ENCODE assay signal across 2 cellular contexts in genomic region chr1:184025242-184025675, GRCh38.
A peak's percentile ranks its signal among the peaks of the same experiment; 100 is the strongest.
TF ChIP-seq lines count a peak whose summit lies in the region.

No MANE protein-coding gene starts in this region.

TF ChIP-seq in HepG2, 621 proteins besides CTCF, POLR2A, EP300 and RAD21 (continues in another document):
- TF ChIP-seq, protein P1, sequence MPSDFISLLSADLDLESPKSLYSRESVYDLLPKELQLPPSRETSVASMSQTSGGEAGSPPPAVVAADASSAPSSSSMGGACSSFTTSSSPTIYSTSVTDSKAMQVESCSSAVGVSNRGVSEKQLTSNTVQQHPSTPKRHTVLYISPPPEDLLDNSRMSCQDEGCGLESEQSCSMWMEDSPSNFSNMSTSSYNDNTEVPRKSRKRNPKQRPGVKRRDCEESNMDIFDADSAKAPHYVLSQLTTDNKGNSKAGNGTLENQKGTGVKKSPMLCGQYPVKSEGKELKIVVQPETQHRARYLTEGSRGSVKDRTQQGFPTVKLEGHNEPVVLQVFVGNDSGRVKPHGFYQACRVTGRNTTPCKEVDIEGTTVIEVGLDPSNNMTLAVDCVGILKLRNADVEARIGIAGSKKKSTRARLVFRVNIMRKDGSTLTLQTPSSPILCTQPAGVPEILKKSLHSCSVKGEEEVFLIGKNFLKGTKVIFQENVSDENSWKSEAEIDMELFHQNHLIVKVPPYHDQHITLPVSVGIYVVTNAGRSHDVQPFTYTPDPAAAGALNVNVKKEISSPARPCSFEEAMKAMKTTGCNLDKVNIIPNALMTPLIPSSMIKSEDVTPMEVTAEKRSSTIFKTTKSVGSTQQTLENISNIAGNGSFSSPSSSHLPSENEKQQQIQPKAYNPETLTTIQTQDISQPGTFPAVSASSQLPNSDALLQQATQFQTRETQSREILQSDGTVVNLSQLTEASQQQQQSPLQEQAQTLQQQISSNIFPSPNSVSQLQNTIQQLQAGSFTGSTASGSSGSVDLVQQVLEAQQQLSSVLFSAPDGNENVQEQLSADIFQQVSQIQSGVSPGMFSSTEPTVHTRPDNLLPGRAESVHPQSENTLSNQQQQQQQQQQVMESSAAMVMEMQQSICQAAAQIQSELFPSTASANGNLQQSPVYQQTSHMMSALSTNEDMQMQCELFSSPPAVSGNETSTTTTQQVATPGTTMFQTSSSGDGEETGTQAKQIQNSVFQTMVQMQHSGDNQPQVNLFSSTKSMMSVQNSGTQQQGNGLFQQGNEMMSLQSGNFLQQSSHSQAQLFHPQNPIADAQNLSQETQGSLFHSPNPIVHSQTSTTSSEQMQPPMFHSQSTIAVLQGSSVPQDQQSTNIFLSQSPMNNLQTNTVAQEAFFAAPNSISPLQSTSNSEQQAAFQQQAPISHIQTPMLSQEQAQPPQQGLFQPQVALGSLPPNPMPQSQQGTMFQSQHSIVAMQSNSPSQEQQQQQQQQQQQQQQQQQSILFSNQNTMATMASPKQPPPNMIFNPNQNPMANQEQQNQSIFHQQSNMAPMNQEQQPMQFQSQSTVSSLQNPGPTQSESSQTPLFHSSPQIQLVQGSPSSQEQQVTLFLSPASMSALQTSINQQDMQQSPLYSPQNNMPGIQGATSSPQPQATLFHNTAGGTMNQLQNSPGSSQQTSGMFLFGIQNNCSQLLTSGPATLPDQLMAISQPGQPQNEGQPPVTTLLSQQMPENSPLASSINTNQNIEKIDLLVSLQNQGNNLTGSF (CRISPR knock-in tag; IDR thresholded peaks at IDR 0.05), result no peak
- TF ChIP-seq PAF1 (CRISPR knock-in tag; IDR thresholded peaks at IDR 0.05), result no peak
- no peak for TF ChIP-seq SMAD9 (CRISPR knock-in tag; IDR thresholded peaks at IDR 0.05)
- TF ChIP-seq THAP11 (CRISPR knock-in tag; IDR thresholded peaks at IDR 0.05), result no peak
- TF ChIP-seq SIX1 (CRISPR knock-in tag; IDR thresholded peaks at IDR 0.05; ENCODE audit: borderline replicate concordance), result peak; percentile 76; the same call in 1 of the 2 replicates
- TF ChIP-seq ZNF446 (CRISPR knock-in tag; IDR thresholded peaks at IDR 0.05), result no peak
- no peak for TF ChIP-seq HOMEZ (CRISPR knock-in tag; IDR thresholded peaks at IDR 0.05; ENCODE audit: low read depth)
- no peak for TF ChIP-seq CSRNP2 (CRISPR knock-in tag; conservative IDR thresholded peaks at IDR 0.05; ENCODE audit: low read depth)
- no peak for TF ChIP-seq SKI (IDR thresholded peaks at IDR 0.05; ENCODE audit: partially characterized antibody)
- TF ChIP-seq THYN1 (CRISPR knock-in tag; IDR thresholded peaks at IDR 0.05; ENCODE audit: borderline replicate concordance, low read depth), result no peak
- no peak for TF ChIP-seq ZNF674 (CRISPR knock-in tag; IDR thresholded peaks at IDR 0.05; ENCODE audit: low read depth)
- TF ChIP-seq, protein P2, sequence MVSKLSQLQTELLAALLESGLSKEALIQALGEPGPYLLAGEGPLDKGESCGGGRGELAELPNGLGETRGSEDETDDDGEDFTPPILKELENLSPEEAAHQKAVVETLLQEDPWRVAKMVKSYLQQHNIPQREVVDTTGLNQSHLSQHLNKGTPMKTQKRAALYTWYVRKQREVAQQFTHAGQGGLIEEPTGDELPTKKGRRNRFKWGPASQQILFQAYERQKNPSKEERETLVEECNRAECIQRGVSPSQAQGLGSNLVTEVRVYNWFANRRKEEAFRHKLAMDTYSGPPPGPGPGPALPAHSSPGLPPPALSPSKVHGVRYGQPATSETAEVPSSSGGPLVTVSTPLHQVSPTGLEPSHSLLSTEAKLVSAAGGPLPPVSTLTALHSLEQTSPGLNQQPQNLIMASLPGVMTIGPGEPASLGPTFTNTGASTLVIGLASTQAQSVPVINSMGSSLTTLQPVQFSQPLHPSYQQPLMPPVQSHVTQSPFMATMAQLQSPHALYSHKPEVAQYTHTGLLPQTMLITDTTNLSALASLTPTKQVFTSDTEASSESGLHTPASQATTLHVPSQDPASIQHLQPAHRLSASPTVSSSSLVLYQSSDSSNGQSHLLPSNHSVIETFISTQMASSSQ (IDR thresholded peaks at IDR 0.05; ENCODE audit: low read depth), result no peak
- TF ChIP-seq, protein P2 (CRISPR knock-in tag; IDR thresholded peaks at IDR 0.05; ENCODE audit: borderline replicate concordance), result peak; percentile 49; the same call in 1 of the 2 replicates

TF ChIP-seq in SK-N-SH, 30 proteins besides CTCF, POLR2A, EP300 and RAD21:
- TF ChIP-seq NRF1 (IDR thresholded peaks at IDR 0.05; ENCODE audit: low read depth, low read length) (no peak), ZBTB33 (IDR thresholded peaks at IDR 0.05; ENCODE audit: borderline replicate concordance, low read depth) (peak; percentile 75; the same call in 1 of the 2 replicates), FOXJ3 (CRISPR knock-in tag; IDR thresholded peaks at IDR 0.05) (no peak), TAF1 (IDR thresholded peaks at IDR 0.05; ENCODE audit: borderline replicate concordance, low read depth, low read length) (peak; percentile 38; the same call in 1 of the 2 replicates), SMC3 (IDR thresholded peaks at IDR 0.05; ENCODE audit: low read depth, low read length) (no peak), NFIC (IDR thresholded peaks at IDR 0.05; ENCODE audit: borderline replicate concordance) (peak; percentile 96), RFX5 (IDR thresholded peaks at IDR 0.05; ENCODE audit: low read length) (no peak), MEF2A (IDR thresholded peaks at IDR 0.05; ENCODE audit: borderline replicate concordance, low read depth) (peak; percentile 59; the same call in 1 of the 2 replicates), RCOR1 (IDR thresholded peaks at IDR 0.05; ENCODE audit: low read length) (no peak), REST (IDR thresholded peaks at IDR 0.05; ENCODE audit: low read depth, low read length) (0 out of 2 replicates have a peak, but pooled peaks have one; percentile 47), TCF12 (IDR thresholded peaks at IDR 0.05) (peak; percentile 91), MAX (IDR thresholded peaks at IDR 0.05; ENCODE audit: low read depth) (peak; percentile 56; the same call in 1 of the 2 replicates), MXI1 (IDR thresholded peaks at IDR 0.05; ENCODE audit: low read depth, low read length) (no peak), SIN3A (IDR thresholded peaks at IDR 0.05; ENCODE audit: borderline replicate concordance, low read depth, low read length) (peak; percentile 60; the same call in 1 of the 2 replicates), EZH2phosphoT487 (IDR thresholded peaks at IDR 0.05; ENCODE audit: borderline replicate concordance, low read depth) (no peak), FOSL2 (IDR thresholded peaks at IDR 0.05; ENCODE audit: borderline replicate concordance, low read depth) (peak; percentile 51; the same call in 1 of the 2 replicates), TEAD4 (IDR thresholded peaks at IDR 0.05; ENCODE audit: borderline replicate concordance, insufficient read depth) (peak; percentile 81), ELF1 (IDR thresholded peaks at IDR 0.05) (no peak), FOXM1 (IDR thresholded peaks at IDR 0.05; ENCODE audit: low read depth) (0 out of 2 replicates have a peak, but pooled peaks have one; percentile 67), JUND (IDR thresholded peaks at IDR 0.05) (peak; percentile 89), CHD2 (IDR thresholded peaks at IDR 0.05; ENCODE audit: low read length, partially characterized antibody) (no peak), GABPA (IDR thresholded peaks at IDR 0.05; ENCODE audit: low read depth) (no peak), POLR2AphosphoS5 (IDR thresholded peaks at IDR 0.05; ENCODE audit: low read depth, low read length) (peak; percentile 56; the same call in 1 of the 2 replicates), GATA2 (CRISPR knock-in tag; IDR thresholded peaks at IDR 0.05) (no peak), RXRA (IDR thresholded peaks at IDR 0.05; ENCODE audit: borderline replicate concordance, low read depth) (peak; percentile 89; the same call in 1 of the 2 replicates), YY1 (IDR thresholded peaks at IDR 0.05; ENCODE audit: low read depth) (no peak)
- TF ChIP-seq, protein P3, sequence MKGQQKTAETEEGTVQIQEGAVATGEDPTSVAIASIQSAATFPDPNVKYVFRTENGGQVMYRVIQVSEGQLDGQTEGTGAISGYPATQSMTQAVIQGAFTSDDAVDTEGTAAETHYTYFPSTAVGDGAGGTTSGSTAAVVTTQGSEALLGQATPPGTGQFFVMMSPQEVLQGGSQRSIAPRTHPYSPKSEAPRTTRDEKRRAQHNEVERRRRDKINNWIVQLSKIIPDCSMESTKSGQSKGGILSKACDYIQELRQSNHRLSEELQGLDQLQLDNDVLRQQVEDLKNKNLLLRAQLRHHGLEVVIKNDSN (IDR thresholded peaks at IDR 0.05; ENCODE audit: borderline replicate concordance, low read depth), result no peak; the same call in 1 of the 2 replicates
- TF ChIP-seq, protein P4, sequence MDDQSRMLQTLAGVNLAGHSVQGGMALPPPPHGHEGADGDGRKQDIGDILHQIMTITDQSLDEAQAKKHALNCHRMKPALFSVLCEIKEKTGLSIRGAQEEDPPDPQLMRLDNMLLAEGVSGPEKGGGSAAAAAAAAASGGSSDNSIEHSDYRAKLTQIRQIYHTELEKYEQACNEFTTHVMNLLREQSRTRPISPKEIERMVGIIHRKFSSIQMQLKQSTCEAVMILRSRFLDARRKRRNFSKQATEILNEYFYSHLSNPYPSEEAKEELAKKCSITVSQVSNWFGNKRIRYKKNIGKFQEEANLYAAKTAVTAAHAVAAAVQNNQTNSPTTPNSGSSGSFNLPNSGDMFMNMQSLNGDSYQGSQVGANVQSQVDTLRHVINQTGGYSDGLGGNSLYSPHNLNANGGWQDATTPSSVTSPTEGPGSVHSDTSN (IDR thresholded peaks at IDR 0.05), result peak; percentile 83
- TF ChIP-seq, protein P5, sequence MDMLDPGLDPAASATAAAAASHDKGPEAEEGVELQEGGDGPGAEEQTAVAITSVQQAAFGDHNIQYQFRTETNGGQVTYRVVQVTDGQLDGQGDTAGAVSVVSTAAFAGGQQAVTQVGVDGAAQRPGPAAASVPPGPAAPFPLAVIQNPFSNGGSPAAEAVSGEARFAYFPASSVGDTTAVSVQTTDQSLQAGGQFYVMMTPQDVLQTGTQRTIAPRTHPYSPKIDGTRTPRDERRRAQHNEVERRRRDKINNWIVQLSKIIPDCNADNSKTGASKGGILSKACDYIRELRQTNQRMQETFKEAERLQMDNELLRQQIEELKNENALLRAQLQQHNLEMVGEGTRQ (IDR thresholded peaks at IDR 0.05; ENCODE audit: borderline replicate concordance, low read depth, low read length), result no peak
- TF ChIP-seq, protein P6, sequence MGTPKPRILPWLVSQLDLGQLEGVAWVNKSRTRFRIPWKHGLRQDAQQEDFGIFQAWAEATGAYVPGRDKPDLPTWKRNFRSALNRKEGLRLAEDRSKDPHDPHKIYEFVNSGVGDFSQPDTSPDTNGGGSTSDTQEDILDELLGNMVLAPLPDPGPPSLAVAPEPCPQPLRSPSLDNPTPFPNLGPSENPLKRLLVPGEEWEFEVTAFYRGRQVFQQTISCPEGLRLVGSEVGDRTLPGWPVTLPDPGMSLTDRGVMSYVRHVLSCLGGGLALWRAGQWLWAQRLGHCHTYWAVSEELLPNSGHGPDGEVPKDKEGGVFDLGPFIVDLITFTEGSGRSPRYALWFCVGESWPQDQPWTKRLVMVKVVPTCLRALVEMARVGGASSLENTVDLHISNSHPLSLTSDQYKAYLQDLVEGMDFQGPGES (IDR thresholded peaks at IDR 0.05; ENCODE audit: low read depth, low read length), result no peak
